ENCODE assay signal across 10 cellular contexts in genomic region chr6:117919775-117920492, GRCh38. TPM values are rescaled to one million over a fixed set of nuclear protein-coding genes. Genes with fewer than 3 reads are reported as not detected.
DNase-seq lines count a peak whose midpoint lies in the region; ATAC-seq and TF ChIP-seq lines count a peak whose summit lies in the region.
"Had no signal": no experiment of that assay in that cellular context is flagged by ENCODE, and none has a peak within 500 bp of the region (broad histone marks: within the 10 kb centered on the region; RNA-seq: fewer than 3 reads in every experiment).

No MANE protein-coding gene starts in this region.

- no peak for TF ChIP-seq POLR2A in esophagus squamous epithelium (IDR thresholded peaks at IDR 0.05)

- no peaks in the 10 kb centered on the region for H3K4me1 Mint-ChIP-seq in activated CD4-positive, alpha-beta T cell treated with anti-CD3 and anti-CD28 coated beads, Interleukin-2, amount 10 ng/mL, durations not matched to agents 7 days and 5 days
- H3K4me1 Mint-ChIP-seq: natural killer cell had no signal

- DNase-seq in C1 segment of cervical spinal cord (lab: John Stamatoyannopoulos, UW), result peak in 11 of 14 donors; percentile 6 to 83 (median 38)
- DNase-seq in NCI-H2227 treated with DMSO at 0.1 percent for 48 hours (lab: John Stamatoyannopoulos, UW), result peak; percentile 5
- DNase-seq in esophagus squamous epithelium (lab: John Stamatoyannopoulos, UW), result no peak
- no peak for DNase-seq in NK-92 (lab: John Stamatoyannopoulos, UW; ENCODE audit: unreplicated experiment)
- DNase-seq in activated CD4-positive, alpha-beta T cell treated with anti-CD3 and anti-CD28 coated beads, Interleukin-2, amount 10 ng/mL, durations not matched to agents 7 days and 5 days, result no peak
- DNase-seq: natural killer cell had no signal

- no peak for TF ChIP-seq CTCF in esophagus squamous epithelium (IDR thresholded peaks at IDR 0.05)

- intact Hi-C loops in esophagus squamous epithelium (cut with DNase I), result no loop called here

- ATAC-seq in GM18907 (IDR thresholded peaks at IDR 0.05; ENCODE audit: unreplicated experiment), result no peak
- ATAC-seq in HG02678 (IDR thresholded peaks at IDR 0.05; ENCODE audit: unreplicated experiment), result no peak

- H3K4me3 Mint-ChIP-seq in activated CD4-positive, alpha-beta T cell treated with anti-CD3 and anti-CD28 coated beads, Interleukin-2, amount 10 ng/mL, durations not matched to agents 7 days and 5 days, result no peak overlapping the region
- H3K4me3 Mint-ChIP-seq: natural killer cell had no signal

- no peaks in the 10 kb centered on the region for H3K36me3 Mint-ChIP-seq in activated CD4-positive, alpha-beta T cell treated with anti-CD3 and anti-CD28 coated beads, Interleukin-2, amount 10 ng/mL, durations not matched to agents 7 days and 5 days (ENCODE audit: low read depth)
- H3K36me3 Mint-ChIP-seq: natural killer cell had no signal

- H3K4me1 ChIP-seq in esophagus squamous epithelium (peaks cover 0 to 14% (median 0%) of the 10 kb centered on the region in 3 donors), neuron (ENCODE audit: insufficient read depth, low read length) (peaks cover 18% of the 10 kb centered on the region)

- H3K36me3 ChIP-seq in esophagus squamous epithelium (no peaks in the 10 kb centered on the region), neuron (ENCODE audit: insufficient read depth, low read length) (no peaks in the 10 kb centered on the region)
- H3K36me3 ChIP-seq: Peyer's patch had no signal

- POLR2A ChIA-PET in activated CD4-positive, alpha-beta T cell treated with anti-CD3 and anti-CD28 coated beads, Interleukin-2, amount 10 ng/mL, durations not matched to agents 7 days and 5 days (lab: Charles Lee), result no interaction called here

- H3K27ac ChIP-seq in esophagus squamous epithelium, result peak overlapping the region in 1 of 4 donors; percentile 40
- H3K27ac ChIP-seq: Peyer's patch had no signal

- H3K9me3 Mint-ChIP-seq in activated CD4-positive, alpha-beta T cell treated with anti-CD3 and anti-CD28 coated beads, Interleukin-2, amount 10 ng/mL, durations not matched to agents 7 days and 5 days, result peaks cover 3% of the 10 kb centered on the region
- H3K9me3 Mint-ChIP-seq: natural killer cell had no signal

- H3K4me3 ChIP-seq in esophagus squamous epithelium, result peak overlapping the region in 3 of 4 donors; percentile 21 to 61 (median 29)
- peak overlapping the region; percentile 67 for H3K4me3 ChIP-seq in neuron (ENCODE audit: low read length)

- H3K27ac Mint-ChIP-seq in activated CD4-positive, alpha-beta T cell treated with anti-CD3 and anti-CD28 coated beads, Interleukin-2, amount 10 ng/mL, durations not matched to agents 7 days and 5 days, result no peak overlapping the region
- H3K27ac Mint-ChIP-seq: natural killer cell had no signal

- H3K9me3 ChIP-seq in esophagus squamous epithelium (no peaks in the 10 kb centered on the region), neuron (ENCODE audit: low read length) (no peaks in the 10 kb centered on the region)
- H3K9me3 ChIP-seq: Peyer's patch had no signal

- 2 to 12% methylated on average over 14 to 34 of the region's 37 CpGs for WGBS in esophagus squamous epithelium, 2 donors

- CTCF ChIA-PET in activated CD4-positive, alpha-beta T cell treated with anti-CD3 and anti-CD28 coated beads, Interleukin-2, amount 10 ng/mL, durations not matched to agents 7 days and 5 days (lab: Charles Lee), result interaction anchor here (0.7 kb wide), 1 partner anchor 682 kb away, joined by 3 read pairs; no protein-coding TSS in a partner anchor

- peaks cover 13% of the 10 kb centered on the region for H3K27me3 Mint-ChIP-seq in activated CD4-positive, alpha-beta T cell treated with anti-CD3 and anti-CD28 coated beads, Interleukin-2, amount 10 ng/mL, durations not matched to agents 7 days and 5 days

- H3K27me3 ChIP-seq in esophagus squamous epithelium (peaks cover 0 to 48% (median 0%) of the 10 kb centered on the region in 4 donors), neuron (ENCODE audit: insufficient read depth, low read length) (no peaks in the 10 kb centered on the region)
- H3K27me3 ChIP-seq: Peyer's patch had no signal

- peak overlapping the region; percentile 85 for H2AFZ ChIP-seq in neuron (ENCODE audit: low read depth, low read length)

RNA-seq across cellular contexts. Expression of gene SLC35F1, which starts 12.9 kb away (rescaled TPM):
- under 1 TPM; 0.08 to 0.57 (median 0.09) TPM for total RNA-seq in esophagus squamous epithelium
- not detected for total RNA-seq in activated CD4-positive, alpha-beta T cell treated with anti-CD3 and anti-CD28 coated beads, Interleukin-2, amount 10 ng/mL, durations not matched to agents 7 days and 5 days
- total RNA-seq: natural killer cell had no signal

Comparison
In these comparisons a context has a peak if more than half of its experiments do, and no peak if none do; other contexts are left out.
1. DNase-seq: peak in C1 segment of cervical spinal cord (11 of 14) and NCI-H2227 treated with DMSO at 0.1 percent for 48 hours (single experiment); none in esophagus squamous epithelium (single experiment), NK-92 (single experiment) and activated CD4-positive, alpha-beta T cell treated with anti-CD3 and anti-CD28 coated beads, Interleukin-2, amount 10 ng/mL, durations not matched to agents 7 days and 5 days (single experiment).